In genomic region chr22:35620624-35621245, GRCh38 we compare ENCODE assay signal across 14 cellular contexts. TPM values are rescaled to one million over a fixed set of nuclear protein-coding genes. Genes with fewer than 3 reads are reported as not detected.
DNase-seq lines count a peak whose midpoint lies in the region; ATAC-seq and TF ChIP-seq lines count a peak whose summit lies in the region.
"Had no signal": no experiment of that assay in that cellular context is flagged by ENCODE, and none has a peak within 500 bp of the region (broad histone marks: within the 10 kb centered on the region; RNA-seq: fewer than 3 reads in every experiment).

No MANE protein-coding gene starts in this region.

- 88 to 91% methylated on average over 15 of the region's 15 CpGs for WGBS in sigmoid colon, 2 donors

- TF ChIP-seq EP300 in sigmoid colon (IDR thresholded peaks at IDR 0.05) = peak; percentile 63 to 87 (median 78)

- no peaks in the 10 kb centered on the region for H3K9me3 Mint-ChIP-seq in natural killer cell

- H3K36me3 ChIP-seq in sigmoid colon = no peaks in the 10 kb centered on the region

- no peak overlapping the region for H3K27ac Mint-ChIP-seq in natural killer cell
- H3K27ac Mint-ChIP-seq: activated B cell treated with CpG ODN at 0.5 μM for 24 hours had no signal

- no peaks in the 10 kb centered on the region for H3K9me3 ChIP-seq in sigmoid colon

- H3K4me3 ChIP-seq in fibroblast of pulmonary artery (replicated peaks; ENCODE audit: low read depth, low read length) = no peak overlapping the region
- H3K4me3 ChIP-seq in sigmoid colon = no peak overlapping the region

- no peak for TF ChIP-seq POLR2A in sigmoid colon (IDR thresholded peaks at IDR 0.05)

- H3K4me1 ChIP-seq in sigmoid colon = peaks cover 0 to 35% (median 32%) of the 10 kb centered on the region in 4 donors

- no peaks in the 10 kb centered on the region for H3K36me3 Mint-ChIP-seq in natural killer cell

- DNase-seq in DMS 273 (lab: John Stamatoyannopoulos, UW; ENCODE audit: unreplicated experiment) = peak; percentile 69
- DNase-seq in DMS 273 treated with DMSO at 0.1 percent for 48 hours (lab: John Stamatoyannopoulos, UW) = no peak
- peak; percentile 82 for DNase-seq in NCI-H2227 (lab: John Stamatoyannopoulos, UW; ENCODE audit: unreplicated experiment)
- DNase-seq in fibroblast of pulmonary artery (ENCODE audit: low read depth) = peak; percentile 34
- DNase-seq in sigmoid colon = peak; percentile 86
- no peak for DNase-seq in cortex of kidney (lab: John Stamatoyannopoulos, UW)
- no peak for DNase-seq in natural killer cell
- DNase-seq: 8988T; activated B cell treated with CpG ODN at 0.5 μM for 24 hours; activated gamma-delta T cell; stimulated activated naive CD8-positive, alpha-beta T cell treated with anti-CD3 and anti-CD28 coated beads, Interleukin-15, Interleukin-2, amounts not matched to agents 100 U/mL and 50 U/mL, for 24 hours had no signal

- peak overlapping the region; percentile 80 to 85 (median 82) for H3K27ac ChIP-seq in sigmoid colon

- H3K27me3 ChIP-seq in sigmoid colon = no peaks in the 10 kb centered on the region

- TF ChIP-seq CTCF in fibroblast of pulmonary artery (IDR thresholded peaks at IDR 0.05; ENCODE audit: low read length, missing control alignments) (no peak), sigmoid colon (IDR thresholded peaks at IDR 0.05) (no peak), natural killer cell (IDR thresholded peaks at IDR 0.05) (no peak)

- H3K4me3 Mint-ChIP-seq in natural killer cell = no peak overlapping the region
- H3K4me3 Mint-ChIP-seq: activated B cell treated with CpG ODN at 0.5 μM for 24 hours had no signal

- intact Hi-C loops in sigmoid colon (cut with DNase I) = loop anchor here (5.0 kb wide), 3 partner anchors 78 to 173 kb away; partner anchors contain the start of gene RASD2
- intact Hi-C loops in natural killer cell (cut with micrococcal nuclease) = no loop called here

- H3K27me3 Mint-ChIP-seq in natural killer cell (ENCODE audit: low read depth in 2 of 2) = peaks cover 0 to 3% of the 10 kb centered on the region in 2 donors

- peaks cover 9% of the 10 kb centered on the region in 2 donors for H3K4me1 Mint-ChIP-seq in natural killer cell

- no peak for ATAC-seq in natural killer cell
- ATAC-seq in GM21515 (IDR thresholded peaks at IDR 0.05; ENCODE audit: unreplicated experiment) = no peak
- ATAC-seq: stimulated activated naive CD8-positive, alpha-beta T cell treated with anti-CD3 and anti-CD28 coated beads, Interleukin-15, Interleukin-2, amounts not matched to agents 100 U/mL and 50 U/mL, for 24 hours had no signal

RNA-seq across cellular contexts. Expression of gene MB, which starts 3.6 kb away (rescaled TPM):
- total RNA-seq in sigmoid colon (10 to 100 TPM in 1 of 4 donors, 1 to 10 TPM in 1, under 1 TPM in 1, not detected in 1; 0.68 to 12.8 (median 1.9) TPM), natural killer cell (not detected)
- 10 to 100 TPM in 2 of 3 donors, 1 to 10 TPM in 1; 7.9 to 84.7 (median 59.4) TPM for polyA plus RNA-seq in sigmoid colon
- total RNA-seq: activated B cell treated with CpG ODN at 0.5 μM for 24 hours, G401, mononuclear cell had no signal

RNA-seq across cellular contexts. Expression of gene APOL6, which starts 27.5 kb away (rescaled TPM):
- total RNA-seq in sigmoid colon (10 to 100 TPM; 15.8 to 28.2 (median 17.0) TPM), natural killer cell (100 to 1,000 TPM; 116 to 138 (median 122) TPM)
- polyA plus RNA-seq in sigmoid colon = 10 to 100 TPM in 1 of 3 donors, 1 to 10 TPM in 2; 4.2 to 24.3 (median 7.9) TPM

Comparison
In these comparisons a context has a peak if more than half of its experiments do, and no peak if none do; other contexts are left out.
1. DNase-seq: peak in DMS 273 (single experiment), NCI-H2227 (single experiment), fibroblast of pulmonary artery (single experiment) and sigmoid colon (single experiment); none in DMS 273 treated with DMSO at 0.1 percent for 48 hours (single experiment), cortex of kidney (single experiment) and natural killer cell (single experiment).
2. RNA of gene APOL6, which starts 27.5 kb away (total RNA-seq): 116 to 138 TPM in natural killer cell; 15.8 to 28.2 TPM in sigmoid colon; every median in the first group is over 4 times any median in the second.